In genomic region chr12:123938679-123939480, GRCh38 we compare ENCODE assay signal across 10 cellular contexts. TPM values are rescaled to one million over a fixed set of nuclear protein-coding genes. Genes with fewer than 3 reads are reported as not detected.
DNase-seq lines count a peak whose midpoint lies in the region; ATAC-seq and TF ChIP-seq lines count a peak whose summit lies in the region.
"Had no signal": no experiment of that assay in that cellular context is flagged by ENCODE, and none has a peak within 500 bp of the region (broad histone marks: within the 10 kb centered on the region; RNA-seq: fewer than 3 reads in every experiment).

No MANE protein-coding gene starts in this region.

- peak; percentile 69 to 86 for TF ChIP-seq CTCF in GM23338 (conservative IDR thresholded peaks at IDR 0.05; ENCODE audit: low read depth in 2 of 2)

- intact Hi-C loops in activated T-helper 2 cell treated with anti-CD3 and anti-CD28 coated beads, Interferon-gamma antibody, Interleukin-2, Interleukin-4, amounts not matched to agents 10 μg/mL and 5 μg/mL and 100 μg/mL, durations not matched to agents 14 hours and 24 hours and 36 hours (cut with micrococcal nuclease), result no loop called here
- intact Hi-C loops in sciatic nerve (cut with DNase I), result no loop called here

- no peak overlapping the region for H2BK120ac ChIP-seq in mesenchymal stem cell (ENCODE audit: low read depth, low read length)

- no peaks in the 10 kb centered on the region for H3K79me2 ChIP-seq in GM23338 (replicated peaks; ENCODE audit: insufficient read depth)

- no peak overlapping the region for H2BK12ac ChIP-seq in mesenchymal stem cell (ENCODE audit: low read length in 2 of 2)

- H3F3A ChIP-seq in GM23338 (replicated peaks; ENCODE audit: low read depth), result no peaks in the 10 kb centered on the region

- H3K36me3 Mint-ChIP-seq in GM23338 (ENCODE audit: low read depth), result peaks cover 2% of the 10 kb centered on the region; the same call in 1 of the 3 replicates
- H3K36me3 Mint-ChIP-seq in activated T-helper 2 cell treated with anti-CD3 and anti-CD28 coated beads, Interferon-gamma antibody, Interleukin-2, Interleukin-4, amounts not matched to agents 10 μg/mL and 5 μg/mL and 100 μg/mL, durations not matched to agents 14 hours and 24 hours and 36 hours (ENCODE audit: low read depth), result peaks cover 26% of the 10 kb centered on the region

- H3K4me3 Mint-ChIP-seq in GM23338, result no peak overlapping the region
- H3K4me3 Mint-ChIP-seq in activated T-helper 2 cell treated with anti-CD3 and anti-CD28 coated beads, Interferon-gamma antibody, Interleukin-2, Interleukin-4, amounts not matched to agents 10 μg/mL and 5 μg/mL and 100 μg/mL, durations not matched to agents 14 hours and 24 hours and 36 hours (ENCODE audit: low read depth), result peak overlapping the region; percentile 60

- H2BK15ac ChIP-seq in mesenchymal stem cell (ENCODE audit: low read depth, poor library complexity, severe bottlenecking), result no peak overlapping the region

- no peak overlapping the region for H2BK5ac ChIP-seq in mesenchymal stem cell (ENCODE audit: low read depth, low read length, poor library complexity, severe bottlenecking)

- peaks cover 12% of the 10 kb centered on the region for H3K27me3 Mint-ChIP-seq in GM23338 (ENCODE audit: insufficient read depth, low read depth, poor library complexity)
- H3K27me3 Mint-ChIP-seq in activated T-helper 2 cell treated with anti-CD3 and anti-CD28 coated beads, Interferon-gamma antibody, Interleukin-2, Interleukin-4, amounts not matched to agents 10 μg/mL and 5 μg/mL and 100 μg/mL, durations not matched to agents 14 hours and 24 hours and 36 hours (ENCODE audit: low read depth), result no peaks in the 10 kb centered on the region

- H4K91ac ChIP-seq in mesenchymal stem cell (ENCODE audit: low read length), result no peak overlapping the region

- peaks cover 17 to 64% (median 48%) of the 10 kb centered on the region in 11 experiments for H3K36me3 ChIP-seq in BLaER1 treated with 17β-estradiol and CSF1 and Interleukin-3, amounts not matched to agents 10 nM and 100 nM
- H3K36me3 ChIP-seq in GM23338 (ENCODE audit: insufficient read depth) (no peaks in the 10 kb centered on the region; the same call in 1 of the 2 replicates), mesenchymal stem cell (ENCODE audit: control insufficient read depth in 1 of 2, insufficient read depth in 2 of 2, low read depth in 1 of 2, low read length in 2 of 2) (peaks cover 69 to 79% of the 10 kb centered on the region in 2 experiments)

- DNase-seq in GM23338 (ENCODE audit: low spot score), result peak; percentile 70
- DNase-seq in activated T-helper 2 cell treated with anti-CD3 and anti-CD28 coated beads, Interferon-gamma antibody, Interleukin-2, Interleukin-4, amounts not matched to agents 10 μg/mL and 5 μg/mL and 100 μg/mL, durations not matched to agents 14 hours and 24 hours and 36 hours (ENCODE audit: low spot score), result no peak
- no peak for DNase-seq in mesenchymal stem cell
- no peak for DNase-seq in effector CD4-positive, alpha-beta T cell
- DNase-seq in sciatic nerve (ENCODE audit: low spot score), result no peak
- DNase-seq in GOT3 (lab: John Stamatoyannopoulos, UW), result no peak
- DNase-seq in NCI-H748 (lab: John Stamatoyannopoulos, UW; ENCODE audit: unreplicated experiment), result no peak
- DNase-seq: NCI-H187, stomach had no signal

- H3K4me2 ChIP-seq in BLaER1 treated with 17β-estradiol and CSF1 and Interleukin-3, amounts not matched to agents 10 nM and 100 nM, result peak overlapping the region; percentile 73 to 98 (median 93)
- no peak overlapping the region for H3K4me2 ChIP-seq in GM23338
- no peak overlapping the region for H3K4me2 ChIP-seq in mesenchymal stem cell (ENCODE audit: low read length, poor library complexity, severe bottlenecking)

- peak overlapping the region; percentile 24 for H2AK5ac ChIP-seq in mesenchymal stem cell (ENCODE audit: low read length, severe bottlenecking)

- no peak overlapping the region for H4K8ac ChIP-seq in mesenchymal stem cell (ENCODE audit: low read length)

- H3K4me1 Mint-ChIP-seq in GM23338, result peaks cover 3% of the 10 kb centered on the region
- H3K4me1 Mint-ChIP-seq in activated T-helper 2 cell treated with anti-CD3 and anti-CD28 coated beads, Interferon-gamma antibody, Interleukin-2, Interleukin-4, amounts not matched to agents 10 μg/mL and 5 μg/mL and 100 μg/mL, durations not matched to agents 14 hours and 24 hours and 36 hours (ENCODE audit: low read depth), result peaks cover 25% of the 10 kb centered on the region

- H3K27ac Mint-ChIP-seq in GM23338, result no peak overlapping the region
- peak overlapping the region; percentile 81 for H3K27ac Mint-ChIP-seq in activated T-helper 2 cell treated with anti-CD3 and anti-CD28 coated beads, Interferon-gamma antibody, Interleukin-2, Interleukin-4, amounts not matched to agents 10 μg/mL and 5 μg/mL and 100 μg/mL, durations not matched to agents 14 hours and 24 hours and 36 hours

- no peaks in the 10 kb centered on the region for H3K9me2 ChIP-seq in GM23338 (ENCODE audit: insufficient read depth)

- H3K18ac ChIP-seq in mesenchymal stem cell (ENCODE audit: low read depth in 1 of 2, low read length in 2 of 2), result no peak overlapping the region

- H3K4ac ChIP-seq in mesenchymal stem cell (ENCODE audit: low read depth in 1 of 2, low read length in 2 of 2), result no peak overlapping the region

- no peaks in the 10 kb centered on the region for H3K27me3 ChIP-seq in BLaER1 treated with 17β-estradiol and CSF1 and Interleukin-3, amounts not matched to agents 10 nM and 100 nM
- H3K27me3 ChIP-seq in GM23338 (ENCODE audit: insufficient read depth) (no peaks in the 10 kb centered on the region), mesenchymal stem cell (ENCODE audit: control insufficient read depth in 1 of 2, insufficient read depth in 1 of 2, low read length in 2 of 2) (no peaks in the 10 kb centered on the region)
- H3K27me3 ChIP-seq: stomach had no signal

- 94% methylated on average over 16 of the region's 16 CpGs for WGBS in mesenchymal stem cell

- peak overlapping the region in 9 of 11 experiments; percentile 3 to 68 (median 60); a peak in 16 of 22 replicates for H3K9ac ChIP-seq in BLaER1 treated with 17β-estradiol and CSF1 and Interleukin-3, amounts not matched to agents 10 nM and 100 nM
- H3K9ac ChIP-seq in mesenchymal stem cell (ENCODE audit: low read length), result no peak overlapping the region

- H3K14ac ChIP-seq in mesenchymal stem cell (ENCODE audit: low read length in 2 of 2), result peak overlapping the region in 1 of 2 experiments; percentile 9

- H3K23ac ChIP-seq in mesenchymal stem cell (ENCODE audit: low read length in 2 of 2), result no peak overlapping the region

- H3K27ac ChIP-seq in BLaER1 treated with 17β-estradiol and CSF1 and Interleukin-3, amounts not matched to agents 10 nM and 100 nM, result peak overlapping the region in 9 of 11 experiments; percentile 27 to 69 (median 46); a peak in 15 of 22 replicates
- H3K27ac ChIP-seq in GM23338 (ENCODE audit: low read depth) (no peak overlapping the region), mesenchymal stem cell (ENCODE audit: low read length, poor library complexity, severe bottlenecking) (no peak overlapping the region)

- peaks cover 11% of the 10 kb centered on the region for H3K79me1 ChIP-seq in mesenchymal stem cell (replicated peaks; ENCODE audit: low read length, poor library complexity, severe bottlenecking)

- peaks cover 0 to 36% (median 8%) of the 10 kb centered on the region in 11 experiments; a peak in 14 of 22 replicates for H4K20me1 ChIP-seq in BLaER1 treated with 17β-estradiol and CSF1 and Interleukin-3, amounts not matched to agents 10 nM and 100 nM
- no peaks in the 10 kb centered on the region for H4K20me1 ChIP-seq in GM23338 (replicated peaks; ENCODE audit: insufficient read depth)

- H3K9me3 Mint-ChIP-seq in GM23338, result peaks cover 14% of the 10 kb centered on the region
- no peaks in the 10 kb centered on the region for H3K9me3 Mint-ChIP-seq in activated T-helper 2 cell treated with anti-CD3 and anti-CD28 coated beads, Interferon-gamma antibody, Interleukin-2, Interleukin-4, amounts not matched to agents 10 μg/mL and 5 μg/mL and 100 μg/mL, durations not matched to agents 14 hours and 24 hours and 36 hours

- peak; percentile 87 for ATAC-seq in GM23338
- no peak for ATAC-seq in sciatic nerve

- H3K4me1 ChIP-seq in BLaER1 treated with 17β-estradiol and CSF1 and Interleukin-3, amounts not matched to agents 10 nM and 100 nM, result peaks cover 44 to 62% (median 50%) of the 10 kb centered on the region in 10 experiments
- H3K4me1 ChIP-seq in GM23338 (ENCODE audit: insufficient read depth) (no peaks in the 10 kb centered on the region), mesenchymal stem cell (ENCODE audit: control insufficient read depth, insufficient read depth, low read depth, low read length) (peaks cover 29% of the 10 kb centered on the region)

- no peak overlapping the region for H2AFZ ChIP-seq in GM23338
- no peak overlapping the region for H2AFZ ChIP-seq in mesenchymal stem cell (ENCODE audit: low read depth, low read length)

- peaks cover 8 to 30% (median 15%) of the 10 kb centered on the region in 11 experiments; a peak in 21 of 22 replicates for H3K9me3 ChIP-seq in BLaER1 treated with 17β-estradiol and CSF1 and Interleukin-3, amounts not matched to agents 10 nM and 100 nM (replicated peaks in 1 of 11)
- H3K9me3 ChIP-seq in mesenchymal stem cell (ENCODE audit: control insufficient read depth, low read length), result peaks cover 9% of the 10 kb centered on the region

- H3K4me3 ChIP-seq in BLaER1 treated with 17β-estradiol and CSF1 and Interleukin-3, amounts not matched to agents 10 nM and 100 nM, result 0 out of 20 replicates have a peak overlapping the region, but pooled peaks of 2 of the 10 experiments have one; percentile 47 to 52
- H3K4me3 ChIP-seq in GM23338 (no peak overlapping the region), mesenchymal stem cell (ENCODE audit: insufficient read depth in 1 of 2, low read depth in 1 of 2, low read length in 2 of 2) (no peak overlapping the region)
- H3K4me3 ChIP-seq: stomach had no signal

TF ChIP-seq in GM23338, 12 proteins besides CTCF, POLR2A, EP300 and RAD21 (continues in another document):
- TF ChIP-seq JUNB (IDR thresholded peaks at IDR 0.05; ENCODE audit: unreplicated experiment), result no peak

RNA-seq across cellular contexts. Expression of gene CCDC92, which starts 33.8 kb away (rescaled TPM):
- total RNA-seq in GM23338 (2014; rRNA removed; shearing (Covaris generic)), result 0.31 TPM in 1 of 2 replicates, not detected in the other
- 0.08 and 0.37 TPM in 2 replicates for polyA plus RNA-seq in GM23338 (2016; fragmentation: Nextera tagmentation; extraction: Ambion mirVana)
- total RNA-seq in activated T-helper 2 cell treated with anti-CD3 and anti-CD28 coated beads, Interferon-gamma antibody, Interleukin-2, Interleukin-4, amounts not matched to agents 10 μg/mL and 5 μg/mL and 100 μg/mL, durations not matched to agents 14 hours and 24 hours and 36 hours, result 11.8 and 12.8 TPM in 2 replicates
- 91.2 TPM for polyA plus RNA-seq in mesenchymal stem cell (2013, experiment 1 of 2)
- polyA plus RNA-seq in mesenchymal stem cell (2013, experiment 2 of 2), result 90.8 TPM
- total RNA-seq in sciatic nerve, result 49.2 TPM

RNA-seq across cellular contexts. Expression of gene ZNF664, which starts 34.1 kb away (rescaled TPM):
- 35.2 and 89.2 TPM in 2 replicates for total RNA-seq in GM23338 (2014; rRNA removed; shearing (Covaris generic))
- polyA plus RNA-seq in GM23338 (2016; fragmentation: Nextera tagmentation; extraction: Ambion mirVana), result 8.1 and 9.7 TPM in 2 replicates
- total RNA-seq in activated T-helper 2 cell treated with anti-CD3 and anti-CD28 coated beads, Interferon-gamma antibody, Interleukin-2, Interleukin-4, amounts not matched to agents 10 μg/mL and 5 μg/mL and 100 μg/mL, durations not matched to agents 14 hours and 24 hours and 36 hours, result 63.3 and 66.2 TPM in 2 replicates
- polyA plus RNA-seq in mesenchymal stem cell (2013, experiment 1 of 2), result 54.7 TPM
- polyA plus RNA-seq in mesenchymal stem cell (2013, experiment 2 of 2), result 55.2 TPM
- 74.6 TPM for total RNA-seq in sciatic nerve

Comparison
In these comparisons a context has a peak if more than half of its experiments do, and no peak if none do; other contexts are left out.
1. H3K27ac ChIP-seq: peak in BLaER1 treated with 17β-estradiol and CSF1 and Interleukin-3, amounts not matched to agents 10 nM and 100 nM (9 of 11); none in GM23338 (single experiment) and mesenchymal stem cell (single experiment).
2. H3K4me2 ChIP-seq: peak in BLaER1 treated with 17β-estradiol and CSF1 and Interleukin-3, amounts not matched to agents 10 nM and 100 nM (11 of 11); none in GM23338 (single experiment) and mesenchymal stem cell (single experiment).